Comparison of ENCODE assay signal across 8 cellular contexts in genomic region chr19:38735257-38735686, GRCh38. TPM values are rescaled to one million over a fixed set of nuclear protein-coding genes. Genes with fewer than 3 reads are reported as not detected.
DNase-seq lines count a peak whose midpoint lies in the region; ATAC-seq lines count a peak whose summit lies in the region.

No MANE protein-coding gene starts in this region.

- no peak overlapping the region for H3K4me3 ChIP-seq in esophagus (ENCODE audit: low read depth in 1 of 2, low read length in 2 of 2)

- 14 to 28% methylated on average over 16 to 18 of the region's 18 CpGs for WGBS in esophagus, 2 donors

- peak; percentile 49 for DNase-seq in DMS 273 (lab: John Stamatoyannopoulos, UW; ENCODE audit: unreplicated experiment)
- no peak for DNase-seq in DMS 273 treated with DMSO at 0.1 percent for 48 hours (lab: John Stamatoyannopoulos, UW)
- DNase-seq in T-helper 9 cell, result peak; percentile 42
- peak; percentile 82 for DNase-seq in posterior vena cava (ENCODE audit: low spot score)
- no peak for DNase-seq in NCI-H1092 treated with DMSO at 0.1 percent for 48 hours (lab: John Stamatoyannopoulos, UW)

- ATAC-seq in HG03175 (IDR thresholded peaks at IDR 0.05; ENCODE audit: unreplicated experiment) (no peak), GM19324 (IDR thresholded peaks at IDR 0.05; ENCODE audit: low FRiP score, unreplicated experiment) (no peak)

- intact Hi-C loops in posterior vena cava (cut with DNase I), result loop anchor here in 1 of 2 donors (10.0 kb wide), 1 partner anchor 100 kb away; the partner anchor contains the start of gene ECH1

- H3K27ac ChIP-seq in esophagus (ENCODE audit: low read depth in 2 of 2, low read length in 1 of 2), result peak overlapping the region; percentile 83 to 88

- peaks cover 3 to 19% of the 10 kb centered on the region in 2 donors for H3K4me1 ChIP-seq in esophagus (ENCODE audit: control insufficient read depth in 2 of 2, insufficient read depth in 2 of 2, low read length in 1 of 2)

- H3K36me3 ChIP-seq in esophagus (ENCODE audit: control insufficient read depth in 2 of 2, insufficient read depth in 2 of 2, low read length in 1 of 2), result peaks cover 0 to 13% of the 10 kb centered on the region in 2 donors

- no peaks in the 10 kb centered on the region for H3K27me3 ChIP-seq in esophagus (ENCODE audit: control insufficient read depth in 1 of 2, insufficient read depth in 2 of 2, low read length in 2 of 2)

- no peaks in the 10 kb centered on the region for H3K9me3 ChIP-seq in esophagus (ENCODE audit: control insufficient read depth in 2 of 2, insufficient read depth in 1 of 2, low read depth in 1 of 2, low read length in 1 of 2)

RNA-seq across cellular contexts. Expression of gene CAPN12, which starts 9.0 kb away (rescaled TPM):
- polyA plus RNA-seq in esophagus, result 10 to 100 TPM in 1 of 2 donors, 1 to 10 TPM in 1; 4.1 to 12.3 TPM
- total RNA-seq in posterior vena cava, result 1 to 10 TPM; 1.9 to 2.9 TPM

RNA-seq across cellular contexts. Expression of gene LGALS7, which starts 38.0 kb away (rescaled TPM):
- polyA plus RNA-seq in esophagus, result 1,000 to 10,000 TPM in 1 of 2 donors, 100 to 1,000 TPM in 1; 405 to 2,874 TPM
- total RNA-seq in posterior vena cava, result not detected

RNA-seq across cellular contexts. Expression of gene LGALS7B, which starts 53.7 kb away (rescaled TPM):
- polyA plus RNA-seq in esophagus, result 1,000 to 10,000 TPM; 3,260 to 6,105 TPM
- total RNA-seq in posterior vena cava, result not detected

Comparison
In these comparisons a context has a peak if more than half of its experiments do, and no peak if none do; other contexts are left out.
1. DNase-seq: peak in DMS 273 (single experiment), T-helper 9 cell (single experiment) and posterior vena cava (single experiment); none in DMS 273 treated with DMSO at 0.1 percent for 48 hours (single experiment) and NCI-H1092 treated with DMSO at 0.1 percent for 48 hours (single experiment).